Comparison of ENCODE assay signal across 10 cellular contexts in genomic region chr14:105173901-105174894, GRCh38. TPM values are rescaled to one million over a fixed set of nuclear protein-coding genes. Genes with fewer than 3 reads are reported as not detected.
A peak's percentile ranks its signal among the peaks of the same experiment; 100 is the strongest.
DNase-seq lines count a peak whose midpoint lies in the region; ATAC-seq lines count a peak whose summit lies in the region.
"Had no signal": no experiment of that assay in that cellular context is flagged by ENCODE, and none has a peak within 500 bp of the region (broad histone marks: within the 10 kb centered on the region; RNA-seq: fewer than 3 reads in every experiment).

No MANE protein-coding gene starts in this region.

- H3K36me3 Mint-ChIP-seq in activated CD4-positive, alpha-beta T cell treated with anti-CD3 and anti-CD28 coated beads for 36 hours (ENCODE audit: low read depth) = no peaks in the 10 kb centered on the region

- ATAC-seq in activated CD4-positive, alpha-beta T cell treated with anti-CD3 and anti-CD28 coated beads for 36 hours = peak; percentile 55
- no peak for ATAC-seq in HG02840 (IDR thresholded peaks at IDR 0.05; ENCODE audit: low FRiP score, unreplicated experiment)
- ATAC-seq: A549 had no signal

- peaks cover 3% of the 10 kb centered on the region for H3K27me3 Mint-ChIP-seq in activated CD4-positive, alpha-beta T cell treated with anti-CD3 and anti-CD28 coated beads for 36 hours

- POLR2A ChIA-PET in activated CD4-positive, alpha-beta T cell treated with anti-CD3 and anti-CD28 coated beads for 36 hours (lab: Charles Lee) = no interaction called here

- H3K4me1 Mint-ChIP-seq in activated CD4-positive, alpha-beta T cell treated with anti-CD3 and anti-CD28 coated beads for 36 hours = peaks cover 15% of the 10 kb centered on the region

- peak overlapping the region; percentile 31 for H3K27ac Mint-ChIP-seq in activated CD4-positive, alpha-beta T cell treated with anti-CD3 and anti-CD28 coated beads for 36 hours

- CTCF ChIA-PET in activated CD4-positive, alpha-beta T cell treated with anti-CD3 and anti-CD28 coated beads for 36 hours (lab: Charles Lee) = interaction anchor here (0.6 kb wide), 1 partner anchor 312 kb away, joined by 3 read pairs; the partner anchor contains the start of gene CRIP1

- intact Hi-C loops in activated CD4-positive, alpha-beta T cell treated with anti-CD3 and anti-CD28 coated beads for 36 hours (cut with DNase I, micrococcal nuclease) = no loop called here

- peak; percentile 58 for DNase-seq in activated CD4-positive, alpha-beta T cell treated with anti-CD3 and anti-CD28 coated beads for 36 hours
- no peak for DNase-seq in activated CD4-positive, alpha-beta T cell treated with anti-CD3 and anti-CD28 coated beads for 1 hour
- DNase-seq in T-helper 9 cell (peak; percentile 42), NCI-H2227 (lab: John Stamatoyannopoulos, UW; ENCODE audit: unreplicated experiment) (no peak), DMS79 (lab: John Stamatoyannopoulos, UW) (no peak)
- DNase-seq in central memory CD4-positive, alpha-beta T cell = peak; percentile 39
- DNase-seq in stimulated activated CD8-positive, alpha-beta memory T cell treated with anti-CD3 and anti-CD28 coated beads, Interleukin-4, amount 100 ng/mL, for 48 hours = peak; percentile 52
- DNase-seq: NCI-H2171 treated with DMSO at 0.1 percent for 48 hours had no signal

- H3K9me3 Mint-ChIP-seq in activated CD4-positive, alpha-beta T cell treated with anti-CD3 and anti-CD28 coated beads for 36 hours (ENCODE audit: low read depth) = no peaks in the 10 kb centered on the region

- H3K4me3 Mint-ChIP-seq in activated CD4-positive, alpha-beta T cell treated with anti-CD3 and anti-CD28 coated beads for 36 hours = no peak overlapping the region

RNA-seq across cellular contexts. Expression of gene JAG2, which starts 5.6 kb away (rescaled TPM):
- 1 to 10 TPM; 3.2 to 3.6 TPM for total RNA-seq in activated CD4-positive, alpha-beta T cell treated with anti-CD3 and anti-CD28 coated beads for 36 hours

RNA-seq across cellular contexts. Expression of gene NUDT14, which starts 6.9 kb away (rescaled TPM):
- 10 to 100 TPM; 12.3 to 13.5 TPM for total RNA-seq in activated CD4-positive, alpha-beta T cell treated with anti-CD3 and anti-CD28 coated beads for 36 hours

Comparison
In these comparisons a context has a peak if more than half of its experiments do, and no peak if none do; other contexts are left out.
1. DNase-seq: peak in activated CD4-positive, alpha-beta T cell treated with anti-CD3 and anti-CD28 coated beads for 36 hours (single experiment), T-helper 9 cell (single experiment), central memory CD4-positive, alpha-beta T cell (single experiment) and stimulated activated CD8-positive, alpha-beta memory T cell treated with anti-CD3 and anti-CD28 coated beads, Interleukin-4, amount 100 ng/mL, for 48 hours (single experiment); none in activated CD4-positive, alpha-beta T cell treated with anti-CD3 and anti-CD28 coated beads for 1 hour (single experiment), NCI-H2227 (single experiment) and DMS79 (single experiment).